In the genomic region with DNA sequence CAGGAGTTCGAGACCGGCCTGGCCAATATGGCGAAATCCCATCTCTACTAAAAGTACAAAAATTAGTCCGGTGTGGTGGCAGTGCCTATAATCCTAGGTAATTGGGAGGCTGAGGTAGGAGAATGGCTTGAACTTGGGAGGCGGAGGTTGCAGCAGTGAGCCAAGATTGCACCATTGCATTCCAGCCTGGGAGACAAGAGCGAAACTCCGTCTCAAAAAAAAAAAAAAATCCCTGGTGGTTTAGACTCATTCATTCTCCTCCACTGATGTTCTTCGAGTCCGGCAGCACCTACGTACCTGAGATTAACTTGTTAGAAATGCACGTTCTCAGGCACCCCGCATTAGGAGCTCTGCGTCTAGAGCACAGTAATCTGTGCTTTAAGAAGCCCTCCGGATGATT, we compare ENCODE assay signal across 15 cellular contexts. TPM values are rescaled to one million over a fixed set of nuclear protein-coding genes. Genes with fewer than 3 reads are reported as not detected.
"Had no signal": no experiment of that assay in that cellular context is flagged by ENCODE, and none has a peak within 500 bp of the region (broad histone marks: within the 10 kb centered on the region; RNA-seq: fewer than 3 reads in every experiment).

No MANE protein-coding gene starts in this region.

- H3K4me1 ChIP-seq: prostate gland had no signal

- H3K9me3 Mint-ChIP-seq: activated CD4-positive, alpha-beta memory T cell treated with anti-CD3 and anti-CD28 coated beads, Interleukin-2, amount 10 ng/mL, durations not matched to agents 7 days and 5 days; activated naive CD4-positive, alpha-beta T cell treated with anti-CD3 and anti-CD28 coated beads, Interleukin-2, amount 50 U/mL, for 72 hours; mesothelial cell of epicardium; stimulated activated naive CD8-positive, alpha-beta T cell treated with anti-CD3 and anti-CD28 coated beads, Interleukin-15, amount 100 ng/mL, for 72 hours had no signal

- DNase-seq: activated CD4-positive, alpha-beta memory T cell treated with anti-CD3 and anti-CD28 coated beads, Interleukin-2, amount 10 ng/mL, durations not matched to agents 7 days and 5 days; activated CD8-positive, alpha-beta memory T cell treated with anti-CD3 and anti-CD28 coated beads, Interleukin-2, amount 10 ng/mL, durations not matched to agents 7 days and 5 days; activated gamma-delta T cell treated with Interleukin-2 at 50 U/mL for 16 hours; adrenal gland; foreskin fibroblast; left cardiac atrium had no signal

- H3K36me3 Mint-ChIP-seq: mesothelial cell of epicardium, type B pancreatic cell had no signal

- H3K27ac ChIP-seq: adrenal gland, hepatocyte, right atrium auricular region, suprapubic skin had no signal

- H3K27me3 ChIP-seq: hepatocyte, suprapubic skin had no signal

- H3K36me3 ChIP-seq: adrenal gland, prostate gland, right atrium auricular region, suprapubic skin had no signal

- H3K27me3 Mint-ChIP-seq: activated CD4-positive, alpha-beta memory T cell treated with anti-CD3 and anti-CD28 coated beads, Interleukin-2, amount 10 ng/mL, durations not matched to agents 7 days and 5 days; activated CD8-positive, alpha-beta memory T cell treated with anti-CD3 and anti-CD28 coated beads, Interleukin-2, amount 10 ng/mL, durations not matched to agents 7 days and 5 days; stimulated activated naive CD8-positive, alpha-beta T cell treated with anti-CD3 and anti-CD28 coated beads, Interleukin-15, amount 100 ng/mL, for 72 hours had no signal

- H3K27ac Mint-ChIP-seq: activated CD4-positive, alpha-beta memory T cell treated with anti-CD3 and anti-CD28 coated beads, Interleukin-2, amount 10 ng/mL, durations not matched to agents 7 days and 5 days; activated naive CD4-positive, alpha-beta T cell treated with anti-CD3 and anti-CD28 coated beads, Interleukin-2, amount 50 U/mL, for 72 hours; mesothelial cell of epicardium; stimulated activated naive CD8-positive, alpha-beta T cell treated with anti-CD3 and anti-CD28 coated beads, Interleukin-15, amount 100 ng/mL, for 72 hours; type B pancreatic cell had no signal

- H3K9me3 ChIP-seq: adrenal gland, prostate gland, right atrium auricular region, suprapubic skin had no signal

- ATAC-seq: activated CD8-positive, alpha-beta memory T cell treated with anti-CD3 and anti-CD28 coated beads, Interleukin-2, amount 10 ng/mL, durations not matched to agents 7 days and 5 days; activated naive CD4-positive, alpha-beta T cell treated with anti-CD3 and anti-CD28 coated beads, Interleukin-2, amount 50 U/mL, for 72 hours; left cardiac atrium; stimulated activated naive CD8-positive, alpha-beta T cell treated with anti-CD3 and anti-CD28 coated beads, Interleukin-15, amount 100 ng/mL, for 72 hours had no signal

- H3K4me3 ChIP-seq: adrenal gland, hepatocyte, prostate gland, right atrium auricular region, suprapubic skin had no signal

- H3K4me3 Mint-ChIP-seq: activated CD4-positive, alpha-beta memory T cell treated with anti-CD3 and anti-CD28 coated beads, Interleukin-2, amount 10 ng/mL, durations not matched to agents 7 days and 5 days; mesothelial cell of epicardium; type B pancreatic cell had no signal

RNA-seq across cellular contexts. Expression of a gene that starts 3.7 kb away (rescaled TPM):
- polyA plus RNA-seq: neural cell had no signal
